ENCODE assay signal across 8 cellular contexts in the genomic region with DNA sequence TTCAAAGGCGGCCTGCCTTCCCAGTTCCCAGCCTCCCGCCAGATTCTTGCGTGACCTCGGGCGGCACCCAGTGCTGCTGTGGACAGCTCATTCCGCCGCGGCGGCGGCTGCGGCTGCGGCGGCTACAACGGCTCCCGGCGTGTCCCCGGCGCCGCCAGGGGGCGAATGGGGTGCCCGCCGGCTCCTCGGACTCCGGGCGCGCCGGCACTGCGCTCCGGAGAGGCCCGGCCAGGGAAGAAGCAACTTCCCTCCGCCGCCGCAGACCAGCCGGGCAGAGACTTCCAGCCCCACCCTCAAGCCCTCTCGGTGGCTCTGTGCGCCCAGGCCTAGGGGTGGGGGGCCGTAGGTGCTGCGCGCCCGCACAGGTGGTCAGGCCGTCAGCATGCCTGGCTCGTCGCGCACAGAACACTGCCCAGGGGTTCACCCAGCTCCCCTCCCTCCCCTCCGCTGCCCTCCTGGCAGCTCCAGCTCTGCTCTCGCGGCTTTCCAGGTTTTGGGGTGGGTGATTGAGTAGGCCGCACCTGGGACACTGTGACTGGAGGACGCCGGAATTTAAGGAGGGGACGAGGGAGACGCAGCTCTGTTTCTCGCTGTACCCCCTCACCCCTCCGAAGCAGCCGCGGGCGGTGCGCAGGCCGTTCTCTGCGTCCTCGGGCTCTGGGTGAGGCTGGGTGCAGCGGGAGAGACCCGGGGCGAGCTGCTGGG. TPM values are rescaled to one million over a fixed set of nuclear protein-coding genes. Genes with fewer than 3 reads are reported as not detected.
A peak's percentile ranks its signal among the peaks of the same experiment; 100 is the strongest.
DNase-seq lines count a peak whose midpoint lies in the region; ATAC-seq and TF ChIP-seq lines count a peak whose summit lies in the region.

No MANE protein-coding gene starts in this region.

- no peaks in the 10 kb centered on the region for H3K36me3 ChIP-seq in esophagus muscularis mucosa

- peaks cover 25% of the 10 kb centered on the region for H3K27me3 Mint-ChIP-seq in activated T-cell treated with anti-CD3 and anti-CD28 coated beads, Interleukin-2, amount 50 U/mL, for 24 hours

- ATAC-seq in GM21390 (IDR thresholded peaks at IDR 0.05; ENCODE audit: unreplicated experiment) = peak; percentile 73
- ATAC-seq in HG03045 (IDR thresholded peaks at IDR 0.05; ENCODE audit: unreplicated experiment) = no peak

- TF ChIP-seq EP300 in esophagus muscularis mucosa (IDR thresholded peaks at IDR 0.05) = no peak

- H3K4me1 Mint-ChIP-seq in activated T-cell treated with anti-CD3 and anti-CD28 coated beads, Interleukin-2, amount 50 U/mL, for 24 hours (ENCODE audit: low read depth) = peaks cover 22% of the 10 kb centered on the region

- H3K4me1 ChIP-seq in esophagus muscularis mucosa = peaks cover 16 to 53% (median 27%) of the 10 kb centered on the region in 4 donors

- CTCF ChIA-PET in AG04449 (lab: Yijun Ruan, JAX) = interaction anchor here (0.6 to 16.6 kb wide), 39 partner anchors 11 to 809 kb away, joined by 3 to 336 read pairs (median 5); partner anchors contain the start of gene PURA

- TF ChIP-seq CTCF in AG04449 (IDR thresholded peaks at IDR 0.05; ENCODE audit: insufficient read depth, low read length, missing control alignments) (peak; percentile 69), esophagus muscularis mucosa (IDR thresholded peaks at IDR 0.05) (peak; percentile 75 to 93 (median 78))

- no peaks in the 10 kb centered on the region for H3K9me3 Mint-ChIP-seq in activated T-cell treated with anti-CD3 and anti-CD28 coated beads, Interleukin-2, amount 50 U/mL, for 24 hours

- no peak overlapping the region for H3K27ac Mint-ChIP-seq in activated T-cell treated with anti-CD3 and anti-CD28 coated beads, Interleukin-2, amount 50 U/mL, for 24 hours

- H3K27me3 ChIP-seq in esophagus muscularis mucosa = no peaks in the 10 kb centered on the region

- WGBS in esophagus muscularis mucosa = 18% methylated on average over 15 of the region's 64 CpGs

- H3K36me3 Mint-ChIP-seq in activated T-cell treated with anti-CD3 and anti-CD28 coated beads, Interleukin-2, amount 50 U/mL, for 24 hours (ENCODE audit: low read depth) = no peaks in the 10 kb centered on the region

- H3K27ac ChIP-seq in esophagus muscularis mucosa (replicated peaks in 1 of 4) = peak overlapping the region; percentile 13 to 53 (median 28)

- H3K4me3 ChIP-seq in AG04449 (ENCODE audit: low read depth, low read length) = peak overlapping the region; percentile 48
- peak overlapping the region; percentile 48 to 58 (median 56) for H3K4me3 ChIP-seq in esophagus muscularis mucosa

- POLR2A ChIA-PET in AG04449 (lab: Yijun Ruan, JAX) = no interaction called here

- H3K4me3 Mint-ChIP-seq in activated T-cell treated with anti-CD3 and anti-CD28 coated beads, Interleukin-2, amount 50 U/mL, for 24 hours = peak overlapping the region; percentile 54

- DNase-seq in AG04449 (ENCODE audit: low read depth, low spot score) (no peak), NCI-H510A (lab: John Stamatoyannopoulos, UW) (peak; percentile 7), esophagus muscularis mucosa (ENCODE audit: extremely low spot score) (no peak), mucosa of gallbladder (ENCODE audit: low spot score) (peak; percentile 76)
- DNase-seq in activated T-cell treated with anti-CD3 and anti-CD28 coated beads, Interleukin-2, amount 50 U/mL, for 24 hours = peak; percentile 74
- DNase-seq in stimulated activated CD8-positive, alpha-beta memory T cell treated with anti-CD3 and anti-CD28 coated beads, Interleukin-4, amount 100 ng/mL, for 24 hours (ENCODE audit: low read depth) = peak; percentile 26

- intact Hi-C loops in esophagus muscularis mucosa (cut with DNase I) = loop anchor here (5.0 kb wide), 1 partner anchor 39 kb away; no protein-coding TSS in a partner anchor

- TF ChIP-seq POLR2A in esophagus muscularis mucosa (IDR thresholded peaks at IDR 0.05; ENCODE audit: low read depth) = no peak

- no peaks in the 10 kb centered on the region for H3K9me3 ChIP-seq in esophagus muscularis mucosa

RNA-seq across cellular contexts. Expression of gene IGIP, which starts 20.2 kb away (rescaled TPM):
- total RNA-seq in esophagus muscularis mucosa (10 to 100 TPM; 17.6 to 31.9 (median 27.3) TPM), mucosa of gallbladder (17.6 TPM)

RNA-seq across cellular contexts. Expression of gene CYSTM1, which starts 29.0 kb away (rescaled TPM):
- 10 to 100 TPM; 54.0 to 81.0 (median 67.8) TPM for total RNA-seq in esophagus muscularis mucosa
- total RNA-seq in mucosa of gallbladder = 382 TPM

RNA-seq across cellular contexts. Expression of gene PURA, which starts 32.1 kb away (rescaled TPM):
- total RNA-seq in esophagus muscularis mucosa = 10 to 100 TPM; 31.8 to 46.5 (median 43.5) TPM
- 39.4 TPM for total RNA-seq in mucosa of gallbladder

Comparison
In these comparisons a context has a peak if more than half of its experiments do, and no peak if none do; other contexts are left out.
1. DNase-seq: peak in NCI-H510A (single experiment), activated T-cell treated with anti-CD3 and anti-CD28 coated beads, Interleukin-2, amount 50 U/mL, for 24 hours (single experiment), mucosa of gallbladder (single experiment) and stimulated activated CD8-positive, alpha-beta memory T cell treated with anti-CD3 and anti-CD28 coated beads, Interleukin-4, amount 100 ng/mL, for 24 hours (single experiment); none in AG04449 (single experiment) and esophagus muscularis mucosa (single experiment).